In the genomic region with DNA sequence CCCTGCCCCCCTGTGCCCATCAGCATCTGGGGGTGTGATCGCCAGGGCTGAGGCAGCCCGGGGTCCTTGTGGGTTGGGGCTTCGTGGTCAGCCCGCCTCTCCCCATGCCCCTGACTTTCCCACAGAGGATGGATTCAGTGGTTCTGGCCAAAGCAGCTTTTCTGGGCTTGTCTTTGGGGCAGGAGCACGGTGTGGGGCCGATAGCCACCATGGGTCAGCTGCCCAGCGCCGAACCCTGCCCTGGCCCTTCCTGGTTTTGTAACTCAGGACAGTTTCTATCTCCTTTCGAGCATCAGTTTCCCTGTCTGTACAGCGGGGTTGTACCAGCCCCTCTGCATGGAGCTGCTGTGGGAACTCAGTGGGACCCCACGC, we compare ENCODE assay signal across 18 cellular contexts.
DNase-seq lines count a peak whose midpoint lies in the region; TF ChIP-seq lines count a peak whose summit lies in the region.
"Had no signal": no experiment of that assay in that cellular context is flagged by ENCODE, and none has a peak within 500 bp of the region (broad histone marks: within the 10 kb centered on the region; RNA-seq: fewer than 3 reads in every experiment).

No MANE protein-coding gene starts in this region.

- no peak overlapping the region for H3K23ac ChIP-seq in trophoblast cell (ENCODE audit: low read length)

- H3K27ac Mint-ChIP-seq in endodermal cell: no peak overlapping the region
- H3K27ac Mint-ChIP-seq: CD4-positive, alpha-beta memory T cell; H9 had no signal

- no peak overlapping the region for H3K4me3 Mint-ChIP-seq in endodermal cell
- H3K4me3 Mint-ChIP-seq: CD4-positive, alpha-beta memory T cell; H9 had no signal

- no peak overlapping the region for H2AFZ ChIP-seq in trophoblast cell (ENCODE audit: insufficient read depth, low read length, poor library complexity)

- peak overlapping the region; percentile 21 for H4K91ac ChIP-seq in trophoblast cell (ENCODE audit: low read depth, low read length)

- H3K27me3 ChIP-seq in BLaER1 treated with 17β-estradiol and CSF1 and Interleukin-3, amounts not matched to agents 10 nM and 100 nM: no peaks in the 10 kb centered on the region; a peak in 1 of 22 replicates
- H3K27me3 ChIP-seq in NT2/D1 (ENCODE audit: insufficient read depth, insufficient read length) (no peaks in the 10 kb centered on the region), endodermal cell (ENCODE audit: control insufficient read depth, insufficient read depth, low read length, poor library complexity, severe bottlenecking) (no peaks in the 10 kb centered on the region), trophoblast cell (ENCODE audit: insufficient read depth, low read length) (no peaks in the 10 kb centered on the region)
- H3K27me3 ChIP-seq: BE2C had no signal

- no peak overlapping the region for H3K4ac ChIP-seq in trophoblast cell (ENCODE audit: low read depth, low read length)

- peak overlapping the region in 2 of 11 experiments; percentile 9 to 48; a peak in 1 of 22 replicates for H3K9ac ChIP-seq in BLaER1 treated with 17β-estradiol and CSF1 and Interleukin-3, amounts not matched to agents 10 nM and 100 nM
- peak overlapping the region; percentile 5 for H3K9ac ChIP-seq in NT2/D1 (ENCODE audit: insufficient read length, low read depth)
- no peak overlapping the region for H3K9ac ChIP-seq in endodermal cell (ENCODE audit: extremely low read depth, low read length, poor library complexity, severe bottlenecking)
- H3K9ac ChIP-seq in trophoblast cell (ENCODE audit: low read length): no peak overlapping the region

- no peak overlapping the region for H2BK5ac ChIP-seq in trophoblast cell (ENCODE audit: low read depth, low read length, poor library complexity)

- 82 to 89% methylated on average over 6 to 11 of the region's 11 CpGs for WGBS in endodermal cell (ENCODE audit: insufficient coverage in 1 of 2, insufficient read length in 1 of 2), 2 experiments
- WGBS in trophoblast cell (ENCODE audit: extremely low coverage, insufficient coverage, insufficient read length): no CpG with 5 or more reads among the region's 11 CpGs

- no peaks in the 10 kb centered on the region for H3K9me3 Mint-ChIP-seq in endodermal cell
- H3K9me3 Mint-ChIP-seq: CD4-positive, alpha-beta memory T cell; H9 had no signal

- no peak for DNase-seq in NT2/D1 (ENCODE audit: low read depth, low spot score)
- peak; percentile 45 for DNase-seq in endodermal cell
- no peak for DNase-seq in trophoblast cell
- DNase-seq in NCI-H524 (lab: John Stamatoyannopoulos, UW): no peak
- DNase-seq in NCI-H2107 treated with DMSO at 0.1 percent for 48 hours (lab: John Stamatoyannopoulos, UW; ENCODE audit: unreplicated experiment): no peak
- DNase-seq in pons (ENCODE audit: low spot score): no peak
- no peak for DNase-seq in amniotic stem cell (lab: John Stamatoyannopoulos, UW)
- DNase-seq: 8988T; ACHN; AML-193; CD4-positive, alpha-beta memory T cell; DMS153; GOT3 had no signal

- H3K4me3 ChIP-seq in BLaER1 treated with 17β-estradiol and CSF1 and Interleukin-3, amounts not matched to agents 10 nM and 100 nM: no peak overlapping the region
- H3K4me3 ChIP-seq in NT2/D1 (ENCODE audit: insufficient read length, low read depth): no peak overlapping the region
- no peak overlapping the region for H3K4me3 ChIP-seq in endodermal cell (ENCODE audit: low read length)
- H3K4me3 ChIP-seq in trophoblast cell (ENCODE audit: low read depth, low read length): no peak overlapping the region
- H3K4me3 ChIP-seq: A549 had no signal

- no peaks in the 10 kb centered on the region for H3K36me3 Mint-ChIP-seq in endodermal cell (ENCODE audit: low read depth)
- H3K36me3 Mint-ChIP-seq: CD4-positive, alpha-beta memory T cell had no signal

- no peak overlapping the region for H2AK5ac ChIP-seq in trophoblast cell (ENCODE audit: low read length)

- no peaks in the 10 kb centered on the region for H3K9me3 ChIP-seq in BLaER1 treated with 17β-estradiol and CSF1 and Interleukin-3, amounts not matched to agents 10 nM and 100 nM (replicated peaks in 1 of 11)
- H3K9me3 ChIP-seq in NT2/D1 (ENCODE audit: insufficient read depth, low read length): no peaks in the 10 kb centered on the region
- no peaks in the 10 kb centered on the region for H3K9me3 ChIP-seq in endodermal cell (ENCODE audit: control insufficient read depth, low read length)
- peaks cover 10% of the 10 kb centered on the region for H3K9me3 ChIP-seq in trophoblast cell (ENCODE audit: insufficient read depth, low read depth, low read length)
- H3K9me3 ChIP-seq: A549, BE2C, Caco-2 had no signal

- no peak overlapping the region for H3K27ac ChIP-seq in BLaER1 treated with 17β-estradiol and CSF1 and Interleukin-3, amounts not matched to agents 10 nM and 100 nM
- no peak overlapping the region for H3K27ac ChIP-seq in endodermal cell (ENCODE audit: low read depth, low read length)
- no peak overlapping the region for H3K27ac ChIP-seq in trophoblast cell (ENCODE audit: low read depth, low read length)
- H3K27ac ChIP-seq: A549 had no signal

- TF ChIP-seq CTCF in endodermal cell (conservative IDR thresholded peaks at IDR 0.05): no peak

- no peak overlapping the region for H3K18ac ChIP-seq in trophoblast cell (ENCODE audit: low read length)

- H3K4me2 ChIP-seq in BLaER1 treated with 17β-estradiol and CSF1 and Interleukin-3, amounts not matched to agents 10 nM and 100 nM: peak overlapping the region in 7 of 11 experiments; percentile 3 to 56 (median 26); a peak in 8 of 22 replicates
- H3K4me2 ChIP-seq in trophoblast cell (ENCODE audit: low read length): no peak overlapping the region
- H3K4me2 ChIP-seq: A549 had no signal

- peaks cover 0 to 4% (median 0%) of the 10 kb centered on the region in 11 experiments; a peak in 3 of 22 replicates for H4K20me1 ChIP-seq in BLaER1 treated with 17β-estradiol and CSF1 and Interleukin-3, amounts not matched to agents 10 nM and 100 nM

- H3K4me1 Mint-ChIP-seq in endodermal cell: no peaks in the 10 kb centered on the region

- no peaks in the 10 kb centered on the region for H3K79me1 ChIP-seq in trophoblast cell (ENCODE audit: low read length)

- no peaks in the 10 kb centered on the region for H3K36me3 ChIP-seq in BLaER1 treated with 17β-estradiol and CSF1 and Interleukin-3, amounts not matched to agents 10 nM and 100 nM
- no peaks in the 10 kb centered on the region for H3K36me3 ChIP-seq in NT2/D1 (ENCODE audit: insufficient read depth, insufficient read length, low read length)
- H3K36me3 ChIP-seq in endodermal cell (ENCODE audit: control insufficient read depth, insufficient read depth, low read length): no peaks in the 10 kb centered on the region
- no peaks in the 10 kb centered on the region for H3K36me3 ChIP-seq in trophoblast cell (ENCODE audit: control insufficient read depth in 1 of 2, insufficient read depth in 2 of 2, low read length in 2 of 2)
- H3K36me3 ChIP-seq: BE2C had no signal

- no peaks in the 10 kb centered on the region for H3K27me3 Mint-ChIP-seq in endodermal cell (ENCODE audit: insufficient read depth)
- H3K27me3 Mint-ChIP-seq: CD4-positive, alpha-beta memory T cell had no signal

- no peak overlapping the region for H2BK120ac ChIP-seq in trophoblast cell (ENCODE audit: insufficient read depth, low read length, poor library complexity)

- H3K4me1 ChIP-seq in BLaER1 treated with 17β-estradiol and CSF1 and Interleukin-3, amounts not matched to agents 10 nM and 100 nM: peaks cover 5 to 35% (median 22%) of the 10 kb centered on the region in 10 experiments; a peak in 18 of 20 replicates
- H3K4me1 ChIP-seq in NT2/D1 (ENCODE audit: insufficient read depth, insufficient read length) (peaks cover 28% of the 10 kb centered on the region), endodermal cell (ENCODE audit: control insufficient read depth, insufficient read depth, low read length) (no peaks in the 10 kb centered on the region), trophoblast cell (ENCODE audit: control insufficient read depth in 1 of 2, insufficient read depth in 2 of 2, low read length in 2 of 2) (no peaks in the 10 kb centered on the region)
- H3K4me1 ChIP-seq: A549, BE2C, Caco-2 had no signal

- no peak overlapping the region for H2BK12ac ChIP-seq in trophoblast cell (ENCODE audit: low read length)

- no peak overlapping the region for H4K8ac ChIP-seq in trophoblast cell (ENCODE audit: low read depth, low read length)

- H3K14ac ChIP-seq in trophoblast cell (ENCODE audit: low read length): no peak overlapping the region

- H4K12ac ChIP-seq in trophoblast cell (ENCODE audit: low read depth, low read length): no peak overlapping the region

- no peaks in the 10 kb centered on the region for H3K79me2 ChIP-seq in trophoblast cell (ENCODE audit: control insufficient read depth, insufficient read depth, low read length, poor library complexity)
